ENCODE assay signal across 15 cellular contexts in the genomic region with DNA sequence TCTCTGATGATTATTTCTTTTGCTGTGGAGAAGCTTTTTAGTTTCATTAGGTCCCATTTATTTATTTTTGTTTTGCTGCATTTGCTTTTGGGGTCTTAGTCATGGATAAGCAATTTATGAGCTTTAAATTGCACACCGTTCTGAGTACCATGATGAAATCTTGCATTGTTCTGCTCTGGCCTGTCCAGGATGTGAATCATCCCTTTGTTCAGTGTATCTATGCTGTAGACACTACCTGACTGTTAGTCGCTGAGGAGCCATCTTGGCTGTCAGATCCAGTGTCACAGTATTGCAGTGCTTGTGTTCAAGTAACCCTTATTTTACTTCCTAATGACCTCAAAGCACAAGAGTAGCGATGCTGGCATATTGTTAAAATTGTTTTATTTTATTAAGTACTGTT.
DNase-seq lines count a peak whose midpoint lies in the region; ATAC-seq and TF ChIP-seq lines count a peak whose summit lies in the region.
"Had no signal": no experiment of that assay in that cellular context is flagged by ENCODE, and none has a peak within 500 bp of the region (broad histone marks: within the 10 kb centered on the region; RNA-seq: fewer than 3 reads in every experiment).

No MANE protein-coding gene starts in this region.

- peak; percentile 70 for DNase-seq in MCF 10A (ENCODE audit: unreplicated experiment)
- DNase-seq in breast epithelium (ENCODE audit: low spot score in 2 of 2), result no peak
- DNase-seq in SW480 (ENCODE audit: low spot score), result peak; percentile 56
- DNase-seq in islet precursor cell, result peak; percentile 66
- no peak for DNase-seq in retina
- no peak for DNase-seq in NCI-H1092 treated with DMSO at 0.1 percent for 48 hours (lab: John Stamatoyannopoulos, UW)
- no peak for DNase-seq in NCI-H2107 (lab: John Stamatoyannopoulos, UW)
- DNase-seq: CD8-positive, alpha-beta memory T cell; HFFc6; NCI-H146; SIG-M5 had no signal

- H3K36me3 Mint-ChIP-seq in MCF 10A (ENCODE audit: insufficient read depth, unreplicated experiment), result no peaks in the 10 kb centered on the region
- H3K36me3 Mint-ChIP-seq: CD8-positive, alpha-beta memory T cell had no signal

- H3K9me3 Mint-ChIP-seq in MCF 10A (ENCODE audit: unreplicated experiment), result no peaks in the 10 kb centered on the region

- peak overlapping the region; percentile 80 for H3K27ac Mint-ChIP-seq in MCF 10A (ENCODE audit: low read depth, unreplicated experiment)
- H3K27ac Mint-ChIP-seq: CD8-positive, alpha-beta memory T cell; HFFc6 had no signal

- no peaks in the 10 kb centered on the region for H3K27me3 Mint-ChIP-seq in MCF 10A (ENCODE audit: insufficient read depth, unreplicated experiment)
- H3K27me3 Mint-ChIP-seq: CD8-positive, alpha-beta memory T cell had no signal

- CTCF ChIA-PET in MCF 10A (lab: Yijun Ruan, JAX), result interaction anchor here (0.5 kb wide), 1 partner anchor 1112 kb away, joined by 3 read pairs; no protein-coding TSS in a partner anchor

- TF ChIP-seq CTCF in MCF 10A (IDR thresholded peaks at IDR 0.05; ENCODE audit: unreplicated experiment), result no peak
- TF ChIP-seq CTCF in breast epithelium (IDR thresholded peaks at IDR 0.05), result no peak

- no peaks in the 10 kb centered on the region for H3K36me3 ChIP-seq in breast epithelium
- H3K36me3 ChIP-seq: BLaER1 had no signal

- no peaks in the 10 kb centered on the region for H3K4me1 ChIP-seq in breast epithelium

- no peaks in the 10 kb centered on the region for H3K27me3 ChIP-seq in breast epithelium
- H3K27me3 ChIP-seq: BLaER1 had no signal

- no peak overlapping the region for H3K4me3 Mint-ChIP-seq in MCF 10A (ENCODE audit: unreplicated experiment)
- H3K4me3 Mint-ChIP-seq: CD8-positive, alpha-beta memory T cell; HFFc6 had no signal

- peaks cover 11% of the 10 kb centered on the region for H3K4me1 Mint-ChIP-seq in MCF 10A (ENCODE audit: insufficient read depth, unreplicated experiment)
- H3K4me1 Mint-ChIP-seq: CD8-positive, alpha-beta memory T cell had no signal

- no peak for ATAC-seq in GM19328 (IDR thresholded peaks at IDR 0.05; ENCODE audit: unreplicated experiment)
- ATAC-seq: Panc1 had no signal

- H3K27ac ChIP-seq in breast epithelium, result no peak overlapping the region
- H3K27ac ChIP-seq: 22Rv1, BLaER1 had no signal

- POLR2A ChIA-PET in MCF 10A (lab: Yijun Ruan, JAX), result interaction anchor here (0.6 to 1.1 kb wide), 4 partner anchors 387 to 1891 kb away, joined by 3 to 4 read pairs (median 3); a partner anchor contains a TSS

- BruUV-seq in MCF 10A (replicated peaks; lab: Mats Ljungman, UMichigan), result no TSS peak

- H3K4me3 ChIP-seq in breast epithelium, result no peak overlapping the region
- H3K4me3 ChIP-seq: BLaER1 had no signal

- intact Hi-C loops in MCF 10A (cut with micrococcal nuclease), result no loop called here
- intact Hi-C loops in breast epithelium (cut with DNase I; ENCODE audit: low total_unique reads), result no loop called here

- TF ChIP-seq POLR2A in breast epithelium (IDR thresholded peaks at IDR 0.05), result no peak

- H3K9me3 ChIP-seq in breast epithelium, result no peaks in the 10 kb centered on the region
- H3K9me3 ChIP-seq: BLaER1 had no signal

Comparison
In these comparisons a context has a peak if more than half of its experiments do, and no peak if none do; other contexts are left out.
1. DNase-seq: peak in MCF 10A (single experiment), SW480 (single experiment) and islet precursor cell (single experiment); none in breast epithelium (0 of 2), retina (single experiment), NCI-H1092 treated with DMSO at 0.1 percent for 48 hours (single experiment) and NCI-H2107 (single experiment).